14 cellular contexts compared by ENCODE assay signal in genomic region chr19:39558623-39559117, GRCh38. TPM values are rescaled to one million over a fixed set of nuclear protein-coding genes. Genes with fewer than 3 reads are reported as not detected.
DNase-seq lines count a peak whose midpoint lies in the region; ATAC-seq and TF ChIP-seq lines count a peak whose summit lies in the region.
"Had no signal": no experiment of that assay in that cellular context is flagged by ENCODE, and none has a peak within 500 bp of the region (broad histone marks: within the 10 kb centered on the region; RNA-seq: fewer than 3 reads in every experiment).

No MANE protein-coding gene starts in this region.

- POLR2A ChIA-PET in naive thymus-derived CD8-positive, alpha-beta T cell (lab: Charles Lee): no interaction called here

- no peaks in the 10 kb centered on the region for H3K9me3 ChIP-seq in MM.1S (replicated peaks; ENCODE audit: insufficient read depth, low read length)
- no peaks in the 10 kb centered on the region for H3K9me3 ChIP-seq in heart right ventricle
- H3K9me3 ChIP-seq: esophagus squamous epithelium had no signal

- 69 to 71% methylated on average over 6 of the region's 6 CpGs for WGBS in heart right ventricle, 2 donors

- H3K9me2 ChIP-seq in MM.1S (replicated peaks; ENCODE audit: insufficient read depth, low read length): no peaks in the 10 kb centered on the region

- H3K9me3 Mint-ChIP-seq in activated T-helper 1 cell treated with anti-CD3 and anti-CD28 coated beads, Interleukin-12 subunit alpha, Interleukin-12 subunit beta, Interleukin-2, Interleukin-4 antibody, amounts not matched to agents 30 ng/mL and 10 ng/mL and 1 ng/mL, durations not matched to agents 14 hours and 24 hours and 36 hours: no peaks in the 10 kb centered on the region
- H3K9me3 Mint-ChIP-seq in naive thymus-derived CD8-positive, alpha-beta T cell: no peaks in the 10 kb centered on the region
- H3K9me3 Mint-ChIP-seq: GM23338, nephron progenitor cell had no signal

- peak overlapping the region; percentile 41 for H3K4me3 Mint-ChIP-seq in activated T-helper 1 cell treated with anti-CD3 and anti-CD28 coated beads, Interleukin-12 subunit alpha, Interleukin-12 subunit beta, Interleukin-2, Interleukin-4 antibody, amounts not matched to agents 30 ng/mL and 10 ng/mL and 1 ng/mL, durations not matched to agents 14 hours and 24 hours and 36 hours
- H3K4me3 Mint-ChIP-seq in naive thymus-derived CD8-positive, alpha-beta T cell: peak overlapping the region; percentile 65 to 80 (median 74)
- H3K4me3 Mint-ChIP-seq: GM23338, nephron progenitor cell had no signal

- H4K20me1 ChIP-seq in MM.1S (ENCODE audit: insufficient read depth, low read length): no peaks in the 10 kb centered on the region

- TF ChIP-seq CTCF in MM.1S (IDR thresholded peaks at IDR 0.05; ENCODE audit: low read length): no peak
- no peak for TF ChIP-seq CTCF in heart right ventricle (IDR thresholded peaks at IDR 0.05)

- no peak overlapping the region for H3K27ac ChIP-seq in MM.1S (ENCODE audit: low read length)
- peak overlapping the region in 1 of 10 donors; percentile 52 for H3K27ac ChIP-seq in heart right ventricle
- H3K27ac ChIP-seq: cardiac muscle cell, esophagus squamous epithelium had no signal

- no peak overlapping the region for H3K9ac ChIP-seq in MM.1S (ENCODE audit: low read length)

- peak overlapping the region; percentile 66 for H3K27ac Mint-ChIP-seq in activated T-helper 1 cell treated with anti-CD3 and anti-CD28 coated beads, Interleukin-12 subunit alpha, Interleukin-12 subunit beta, Interleukin-2, Interleukin-4 antibody, amounts not matched to agents 30 ng/mL and 10 ng/mL and 1 ng/mL, durations not matched to agents 14 hours and 24 hours and 36 hours
- peak overlapping the region; percentile 55 to 97 (median 92) for H3K27ac Mint-ChIP-seq in naive thymus-derived CD8-positive, alpha-beta T cell
- H3K27ac Mint-ChIP-seq: GM23338, nephron progenitor cell had no signal

- peaks cover 26% of the 10 kb centered on the region for H3K4me1 Mint-ChIP-seq in activated T-helper 1 cell treated with anti-CD3 and anti-CD28 coated beads, Interleukin-12 subunit alpha, Interleukin-12 subunit beta, Interleukin-2, Interleukin-4 antibody, amounts not matched to agents 30 ng/mL and 10 ng/mL and 1 ng/mL, durations not matched to agents 14 hours and 24 hours and 36 hours (ENCODE audit: low read depth)
- peaks cover 12 to 23% (median 21%) of the 10 kb centered on the region in 4 donors for H3K4me1 Mint-ChIP-seq in naive thymus-derived CD8-positive, alpha-beta T cell
- H3K4me1 Mint-ChIP-seq: GM23338 had no signal

- H3K4me3 ChIP-seq in MM.1S (ENCODE audit: low read length) (0 out of 2 replicates have a peak overlapping the region, but pooled peaks have one; percentile 9), heart right ventricle (no peak overlapping the region)
- H3K4me3 ChIP-seq: cardiac muscle cell, esophagus squamous epithelium, GM23338 had no signal

- H3K27me3 Mint-ChIP-seq in activated T-helper 1 cell treated with anti-CD3 and anti-CD28 coated beads, Interleukin-12 subunit alpha, Interleukin-12 subunit beta, Interleukin-2, Interleukin-4 antibody, amounts not matched to agents 30 ng/mL and 10 ng/mL and 1 ng/mL, durations not matched to agents 14 hours and 24 hours and 36 hours (ENCODE audit: insufficient read depth): no peaks in the 10 kb centered on the region
- peaks cover 0 to 4% (median 0%) of the 10 kb centered on the region in 5 donors for H3K27me3 Mint-ChIP-seq in naive thymus-derived CD8-positive, alpha-beta T cell

- no peaks in the 10 kb centered on the region for H3K27me3 ChIP-seq in MM.1S (replicated peaks; ENCODE audit: insufficient read depth, low read length)
- H3K27me3 ChIP-seq in heart right ventricle: peaks cover 0 to 12% (median 0%) of the 10 kb centered on the region in 7 donors
- H3K27me3 ChIP-seq: cardiac muscle cell had no signal

- DNase-seq in NCI-H2196 (lab: John Stamatoyannopoulos, UW; ENCODE audit: unreplicated experiment) (peak; percentile 33), NCI-H2196 treated with DMSO at 0.1 percent for 48 hours (lab: John Stamatoyannopoulos, UW; ENCODE audit: unreplicated experiment) (no peak), MM.1S (peak; percentile 19), NCI-H1694 (lab: John Stamatoyannopoulos, UW) (no peak), heart right ventricle (no peak), posterior vena cava (ENCODE audit: low spot score) (no peak)
- DNase-seq in activated T-helper 1 cell treated with anti-CD3 and anti-CD28 coated beads, Interleukin-12 subunit alpha, Interleukin-12 subunit beta, Interleukin-2, Interleukin-4 antibody, amounts not matched to agents 30 ng/mL and 10 ng/mL and 1 ng/mL, durations not matched to agents 14 hours and 24 hours and 36 hours (ENCODE audit: low spot score): no peak
- DNase-seq in naive thymus-derived CD8-positive, alpha-beta T cell: peak in 2 of 10 donors; percentile 15 to 32
- DNase-seq: esophagus squamous epithelium, NCI-H226, nephron progenitor cell had no signal

- H3K79me2 ChIP-seq in MM.1S (ENCODE audit: low read length): no peaks in the 10 kb centered on the region

- peaks cover 11% of the 10 kb centered on the region for H3F3A ChIP-seq in MM.1S (ENCODE audit: insufficient read depth, low read length)

- peak overlapping the region; percentile 51 for H3K4me2 ChIP-seq in MM.1S (ENCODE audit: low read depth, low read length)
- H3K4me2 ChIP-seq: GM23338 had no signal

- H3K36me3 Mint-ChIP-seq in activated T-helper 1 cell treated with anti-CD3 and anti-CD28 coated beads, Interleukin-12 subunit alpha, Interleukin-12 subunit beta, Interleukin-2, Interleukin-4 antibody, amounts not matched to agents 30 ng/mL and 10 ng/mL and 1 ng/mL, durations not matched to agents 14 hours and 24 hours and 36 hours (ENCODE audit: low read depth): no peaks in the 10 kb centered on the region
- H3K36me3 Mint-ChIP-seq in naive thymus-derived CD8-positive, alpha-beta T cell: no peaks in the 10 kb centered on the region

- H3K36me3 ChIP-seq in MM.1S (replicated peaks; ENCODE audit: insufficient read depth, low read length) (no peaks in the 10 kb centered on the region), heart right ventricle (no peaks in the 10 kb centered on the region)
- H3K36me3 ChIP-seq: cardiac muscle cell, esophagus squamous epithelium had no signal

- intact Hi-C loops in activated T-helper 1 cell treated with anti-CD3 and anti-CD28 coated beads, Interleukin-12 subunit alpha, Interleukin-12 subunit beta, Interleukin-2, Interleukin-4 antibody, amounts not matched to agents 30 ng/mL and 10 ng/mL and 1 ng/mL, durations not matched to agents 14 hours and 24 hours and 36 hours (cut with micrococcal nuclease): no loop called here
- intact Hi-C loops in heart right ventricle (cut with DNase I): loop anchor here in 2 of 10 donors (10.0 kb wide), 2 partner anchors 116 to 206 kb away; no protein-coding TSS in a partner anchor
- intact Hi-C loops in posterior vena cava (cut with DNase I): no loop called here

- ATAC-seq in naive thymus-derived CD8-positive, alpha-beta T cell: peak; percentile 71 to 81
- no peak for ATAC-seq in heart right ventricle
- ATAC-seq: GM23338 had no signal

- no peak overlapping the region for H2AFZ ChIP-seq in MM.1S (ENCODE audit: low read length)
- H2AFZ ChIP-seq: GM23338 had no signal

- H3K4me1 ChIP-seq in MM.1S (ENCODE audit: low read length): peaks cover 18% of the 10 kb centered on the region
- peaks cover 0 to 17% (median 0%) of the 10 kb centered on the region in 9 donors for H3K4me1 ChIP-seq in heart right ventricle

RNA-seq across cellular contexts. Expression of gene EID2, which starts 18.7 kb away (rescaled TPM):
- 17.0 and 17.6 TPM in 2 replicates for total RNA-seq in activated T-helper 1 cell treated with anti-CD3 and anti-CD28 coated beads, Interleukin-12 subunit alpha, Interleukin-12 subunit beta, Interleukin-2, Interleukin-4 antibody, amounts not matched to agents 30 ng/mL and 10 ng/mL and 1 ng/mL, durations not matched to agents 14 hours and 24 hours and 36 hours
- 10 to 100 TPM; 20.3 to 21.2 TPM for total RNA-seq in naive thymus-derived CD8-positive, alpha-beta T cell
- 10 to 100 TPM; 19.8 to 37.1 (median 22.1) TPM for polyA plus RNA-seq in naive thymus-derived CD8-positive, alpha-beta T cell
- total RNA-seq in heart right ventricle: 10 to 100 TPM in 7 of 10 donors, 1 to 10 TPM in 3; 9.0 to 15.5 (median 11.4) TPM
- polyA plus RNA-seq in heart right ventricle: 10 to 100 TPM; 14.7 to 15.9 TPM
- total RNA-seq in posterior vena cava: 10 to 100 TPM; 12.9 to 13.0 TPM

RNA-seq across cellular contexts. Expression of gene EID2B, which starts 26.0 kb away (rescaled TPM):
- total RNA-seq in activated T-helper 1 cell treated with anti-CD3 and anti-CD28 coated beads, Interleukin-12 subunit alpha, Interleukin-12 subunit beta, Interleukin-2, Interleukin-4 antibody, amounts not matched to agents 30 ng/mL and 10 ng/mL and 1 ng/mL, durations not matched to agents 14 hours and 24 hours and 36 hours: 3.2 and 3.7 TPM in 2 replicates
- total RNA-seq in naive thymus-derived CD8-positive, alpha-beta T cell: 1 to 10 TPM; 5.9 to 7.7 TPM
- polyA plus RNA-seq in naive thymus-derived CD8-positive, alpha-beta T cell: 1 to 10 TPM; 4.9 to 7.6 (median 6.4) TPM
- total RNA-seq in heart right ventricle (1 to 10 TPM; 2.2 to 4.7 (median 3.5) TPM), posterior vena cava (1 to 10 TPM; 2.4 to 2.9 TPM)
- polyA plus RNA-seq in heart right ventricle: 1 to 10 TPM; 1.8 to 2.8 TPM

RNA-seq across cellular contexts. Expression of gene LGALS13, which starts 43.7 kb away (rescaled TPM):
- total RNA-seq in activated T-helper 1 cell treated with anti-CD3 and anti-CD28 coated beads, Interleukin-12 subunit alpha, Interleukin-12 subunit beta, Interleukin-2, Interleukin-4 antibody, amounts not matched to agents 30 ng/mL and 10 ng/mL and 1 ng/mL, durations not matched to agents 14 hours and 24 hours and 36 hours: not detected in 2 replicates
- total RNA-seq in naive thymus-derived CD8-positive, alpha-beta T cell: not detected
- not detected for polyA plus RNA-seq in naive thymus-derived CD8-positive, alpha-beta T cell
- not detected for total RNA-seq in heart right ventricle
- not detected for polyA plus RNA-seq in heart right ventricle
- total RNA-seq in posterior vena cava: not detected
- total RNA-seq: cardiac muscle cell, esophagus squamous epithelium, GM23338, skeletal muscle tissue had no signal
- polyA plus RNA-seq: cardiac muscle cell, GM23338 had no signal

RNA-seq across cellular contexts. Expression of gene SELENOV, which starts 43.7 kb away (rescaled TPM):
- not detected in 2 replicates for total RNA-seq in activated T-helper 1 cell treated with anti-CD3 and anti-CD28 coated beads, Interleukin-12 subunit alpha, Interleukin-12 subunit beta, Interleukin-2, Interleukin-4 antibody, amounts not matched to agents 30 ng/mL and 10 ng/mL and 1 ng/mL, durations not matched to agents 14 hours and 24 hours and 36 hours
- not detected for total RNA-seq in naive thymus-derived CD8-positive, alpha-beta T cell
- polyA plus RNA-seq in naive thymus-derived CD8-positive, alpha-beta T cell: not detected
- total RNA-seq in heart right ventricle: not detected
- polyA plus RNA-seq in heart right ventricle: not detected
- total RNA-seq in posterior vena cava: not detected
- total RNA-seq: esophagus squamous epithelium, skeletal muscle tissue had no signal

RNA-seq across cellular contexts. Expression of gene DLL3, which starts 59.9 kb away (rescaled TPM):
- 1.6 and 2.1 TPM in 2 replicates for total RNA-seq in activated T-helper 1 cell treated with anti-CD3 and anti-CD28 coated beads, Interleukin-12 subunit alpha, Interleukin-12 subunit beta, Interleukin-2, Interleukin-4 antibody, amounts not matched to agents 30 ng/mL and 10 ng/mL and 1 ng/mL, durations not matched to agents 14 hours and 24 hours and 36 hours
- total RNA-seq in naive thymus-derived CD8-positive, alpha-beta T cell: under 1 TPM; 0.22 to 0.36 TPM
- polyA plus RNA-seq in naive thymus-derived CD8-positive, alpha-beta T cell: 1 to 10 TPM; 1.1 to 1.9 (median 1.8) TPM
- total RNA-seq in heart right ventricle (not detected), posterior vena cava (not detected)
- not detected for polyA plus RNA-seq in heart right ventricle
- total RNA-seq: esophagus squamous epithelium, skeletal muscle tissue had no signal

Comparison
In these comparisons a context has a peak if more than half of its experiments do, and no peak if none do; other contexts are left out.
1. DNase-seq: peak in NCI-H2196 (single experiment) and MM.1S (single experiment); none in NCI-H2196 treated with DMSO at 0.1 percent for 48 hours (single experiment), activated T-helper 1 cell treated with anti-CD3 and anti-CD28 coated beads, Interleukin-12 subunit alpha, Interleukin-12 subunit beta, Interleukin-2, Interleukin-4 antibody, amounts not matched to agents 30 ng/mL and 10 ng/mL and 1 ng/mL, durations not matched to agents 14 hours and 24 hours and 36 hours (single experiment), NCI-H1694 (single experiment), heart right ventricle (0 of 2) and posterior vena cava (single experiment).
2. ATAC-seq: peak in naive thymus-derived CD8-positive, alpha-beta T cell (2 of 2); none in heart right ventricle (0 of 8).